ENCODE assay signal across 32 cellular contexts in the genomic region with DNA sequence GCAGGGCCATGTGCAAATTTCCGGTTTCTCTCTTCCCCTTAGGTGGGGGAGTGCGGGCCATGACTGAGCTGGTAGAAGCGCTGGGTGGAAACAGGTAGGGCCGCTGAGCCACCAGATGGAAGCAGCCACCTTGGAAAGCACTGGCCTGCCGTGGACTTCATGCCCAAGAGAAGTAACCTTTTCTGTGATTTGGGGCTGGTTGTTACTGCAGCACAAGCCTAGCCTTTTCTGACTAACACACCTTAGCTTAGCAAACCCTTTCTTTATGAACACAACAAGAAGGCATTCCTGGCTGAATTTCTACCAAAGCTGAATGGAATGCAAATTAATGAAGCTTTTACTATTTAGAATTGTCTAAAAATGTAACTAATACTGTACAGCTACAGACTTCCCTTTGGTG.
"Had no signal": no experiment of that assay in that cellular context is flagged by ENCODE, and none has a peak within 500 bp of the region (broad histone marks: within the 10 kb centered on the region; RNA-seq: fewer than 3 reads in every experiment).

No MANE protein-coding gene starts in this region.

- H3K4me3 ChIP-seq: coronary artery, dorsolateral prefrontal cortex, gastroesophageal sphincter had no signal

- H3K4me1 Mint-ChIP-seq: activated T-helper 17 cell treated with anti-CD3 and anti-CD28 coated beads, Interleukin-2, amount 50 U/mL, for 72 hours; central memory CD8-positive, alpha-beta T cell; endodermal cell had no signal

- ATAC-seq: activated CD4-positive, CD25-positive, alpha-beta regulatory T cell treated with anti-CD3 and anti-CD28 coated beads, Interleukin-2, amount 50 U/mL, for 24 hours; activated CD8-positive, alpha-beta T cell treated with anti-CD3 and anti-CD28 coated beads for 36 hours; activated T-cell treated with anti-CD3 and anti-CD28 coated beads, Interleukin-2, amount 50 U/mL, for 4 hours; activated T-helper 17 cell treated with anti-CD3 and anti-CD28 coated beads, Interleukin-2, amount 50 U/mL, for 72 hours; esophagus mucosa; foreskin keratinocyte; gastroesophageal sphincter had no signal

- H3K27ac Mint-ChIP-seq: activated B cell treated with CpG ODN at 0.5 μM for 24 hours; activated CD8-positive, alpha-beta T cell treated with anti-CD3 and anti-CD28 coated beads for 36 hours; activated naive CD8-positive, alpha-beta T cell; activated T-helper 17 cell treated with anti-CD3 and anti-CD28 coated beads, Interleukin-2, amount 50 U/mL, for 72 hours; dendritic cell treated with granulocyte-macrophage colony-stimulating factor and Interleukin-4, amounts not matched to agents 40 ng/mL and 50 ng/mL, for 4 days; endodermal cell; T-helper 2 cell treated with Interferon-gamma antibody and Interleukin-4, amounts not matched to agents 5 μg/mL and 100 μg/mL, for 36 hours had no signal

- H3K9me3 ChIP-seq: gastroesophageal sphincter had no signal

- H3K27me3 ChIP-seq: brain microvascular endothelial cell, dorsolateral prefrontal cortex, gastroesophageal sphincter had no signal

- H3K27me3 Mint-ChIP-seq: activated B cell treated with CpG ODN at 0.5 μM for 24 hours; activated naive CD8-positive, alpha-beta T cell; dendritic cell treated with granulocyte-macrophage colony-stimulating factor and Interleukin-4, amounts not matched to agents 40 ng/mL and 50 ng/mL, for 4 days had no signal

- H3K27ac ChIP-seq: brain microvascular endothelial cell, coronary artery, dorsolateral prefrontal cortex, foreskin keratinocyte, gastroesophageal sphincter, WERI-Rb-1 had no signal

- FAIRE-seq: astrocyte, bronchial epithelial cell had no signal

- H3K4me3 Mint-ChIP-seq: activated B cell treated with CpG ODN at 0.5 μM for 24 hours; activated CD8-positive, alpha-beta T cell treated with anti-CD3 and anti-CD28 coated beads for 36 hours; activated naive CD8-positive, alpha-beta T cell; activated T-cell treated with anti-CD3 and anti-CD28 coated beads, Interleukin-2, amount 50 U/mL, for 4 hours; activated T-helper 17 cell treated with anti-CD3 and anti-CD28 coated beads, Interleukin-2, amount 50 U/mL, for 72 hours; central memory CD8-positive, alpha-beta T cell; dendritic cell treated with granulocyte-macrophage colony-stimulating factor and Interleukin-4, amounts not matched to agents 40 ng/mL and 50 ng/mL, for 4 days; endodermal cell; T-helper 2 cell treated with Interferon-gamma antibody and Interleukin-4, amounts not matched to agents 5 μg/mL and 100 μg/mL, for 36 hours had no signal

- DNase-seq: activated B cell treated with CpG ODN at 0.5 μM for 24 hours; activated CD4-positive, alpha-beta T cell treated with anti-CD3 and anti-CD28 coated beads for 48 hours; activated CD4-positive, alpha-beta T cell treated with anti-CD3 and anti-CD28 coated beads, Interleukin-2, amount 50 U/mL, for 1 hour; activated CD4-positive, alpha-beta T cell treated with anti-CD3 and anti-CD28 coated beads, Interleukin-2, amount 50 U/mL, for 48 hours; activated CD8-positive, alpha-beta memory T cell treated with anti-CD3 and anti-CD28 coated beads for 24 hours; activated CD8-positive, alpha-beta T cell treated with anti-CD3 and anti-CD28 coated beads for 36 hours; activated effector memory CD4-positive, alpha-beta T cell treated with Interleukin-2 at 50 U/mL for 16 hours; activated gamma-delta T cell treated with Interleukin-2 at 50 U/mL for 16 hours; activated naive CD4-positive, alpha-beta T cell treated with anti-CD3 and anti-CD28 coated beads, Interleukin-2, amount 50 U/mL, for 16 hours; activated naive CD4-positive, alpha-beta T cell treated with Interleukin-2 at 50 U/mL for 16 hours; activated T-cell treated with anti-CD3 and anti-CD28 coated beads, Interleukin-2, amount 50 U/mL, for 4 hours; amniotic stem cell; anterior cingulate cortex; brain microvascular endothelial cell; effector memory CD4-positive, alpha-beta T cell; endodermal cell; foreskin keratinocyte; hippocampal formation; T1000; WERI-Rb-1 had no signal

- H3K4me1 ChIP-seq: foreskin keratinocyte, gastroesophageal sphincter had no signal

- H3K36me3 ChIP-seq: brain microvascular endothelial cell, gastroesophageal sphincter, WERI-Rb-1 had no signal
